1 cellular context compared by ENCODE assay signal in genomic region chr2:20596193-20596972, GRCh38.
TF ChIP-seq lines count a peak whose summit lies in the region.

No MANE protein-coding gene starts in this region.

TF ChIP-seq in HepG2, 621 proteins besides CTCF, POLR2A, EP300 and RAD21 (continued from another document):
- TF ChIP-seq KIAA2018 (CRISPR knock-in tag; IDR thresholded peaks at IDR 0.05; ENCODE audit: borderline replicate concordance): peak; percentile 49; the same call in 1 of the 2 replicates
- 0 out of 2 replicates have a peak, but pooled peaks have one; percentile 8 for TF ChIP-seq IRF9 (CRISPR knock-in tag; IDR thresholded peaks at IDR 0.05; ENCODE audit: borderline replicate concordance)
- TF ChIP-seq TGIF2 (CRISPR knock-in tag; IDR thresholded peaks at IDR 0.05): peak; percentile 23; the same call in 1 of the 2 replicates
- TF ChIP-seq DNMT1 (CRISPR knock-in tag; IDR thresholded peaks at IDR 0.05): peak; percentile 74; the same call in 1 of the 2 replicates
- TF ChIP-seq ZNF547 (CRISPR knock-in tag; IDR thresholded peaks at IDR 0.05): no peak
- peak; percentile 52; the same call in 1 of the 2 replicates for TF ChIP-seq PAX8 (CRISPR knock-in tag; IDR thresholded peaks at IDR 0.05; ENCODE audit: borderline replicate concordance)
- no peak for TF ChIP-seq HNRNPLL (IDR thresholded peaks at IDR 0.05; ENCODE audit: low read depth, low read length, poor library complexity, severe bottlenecking)
- 0 out of 2 replicates have a peak, but pooled peaks have one; percentile 64 for TF ChIP-seq MTERF4 (CRISPR knock-in tag; IDR thresholded peaks at IDR 0.05)
- TF ChIP-seq ZNF576 (CRISPR knock-in tag; IDR thresholded peaks at IDR 0.05): no peak
- TF ChIP-seq ZNF460 (CRISPR knock-in tag; IDR thresholded peaks at IDR 0.05; ENCODE audit: borderline replicate concordance): no peak
- TF ChIP-seq HOXA7 (CRISPR knock-in tag; IDR thresholded peaks at IDR 0.05): no peak
- TF ChIP-seq ZNF709 (CRISPR knock-in tag; IDR thresholded peaks at IDR 0.05): no peak
- TF ChIP-seq ZNF30 (CRISPR knock-in tag; IDR thresholded peaks at IDR 0.05): no peak
- no peak for TF ChIP-seq ZBTB46 (CRISPR knock-in tag; IDR thresholded peaks at IDR 0.05; ENCODE audit: borderline replicate concordance)
- TF ChIP-seq NFATC3 (CRISPR knock-in tag; IDR thresholded peaks at IDR 0.05): 0 out of 2 replicates have a peak, but pooled peaks have one; percentile 20
- TF ChIP-seq DMAP1 (CRISPR knock-in tag; IDR thresholded peaks at IDR 0.05): no peak
- no peak for TF ChIP-seq ELF3 (CRISPR knock-in tag; IDR thresholded peaks at IDR 0.05)
- TF ChIP-seq KAT8 (CRISPR knock-in tag; IDR thresholded peaks at IDR 0.05): no peak
- TF ChIP-seq TIGD3 (CRISPR knock-in tag; IDR thresholded peaks at IDR 0.05; ENCODE audit: borderline replicate concordance): no peak
- TF ChIP-seq SIX1 (CRISPR knock-in tag; IDR thresholded peaks at IDR 0.05; ENCODE audit: borderline replicate concordance): no peak
- no peak; the same call in 1 of the 2 replicates for TF ChIP-seq ZNF235 (CRISPR knock-in tag; IDR thresholded peaks at IDR 0.05; ENCODE audit: borderline replicate concordance)
- TF ChIP-seq MZF1 (CRISPR knock-in tag; IDR thresholded peaks at IDR 0.05; ENCODE audit: borderline replicate concordance): no peak
- TF ChIP-seq MTA3 (CRISPR knock-in tag; IDR thresholded peaks at IDR 0.05): no peak
- TF ChIP-seq ZC3H13 (CRISPR knock-in tag; IDR thresholded peaks at IDR 0.05): peak; percentile 17; the same call in 1 of the 2 replicates
- no peak for TF ChIP-seq ZNF577 (CRISPR knock-in tag; IDR thresholded peaks at IDR 0.05; ENCODE audit: borderline replicate concordance, low read depth)
- no peak for TF ChIP-seq ISL2 (CRISPR knock-in tag; IDR thresholded peaks at IDR 0.05)
- no peak for TF ChIP-seq ZNF567 (CRISPR knock-in tag; IDR thresholded peaks at IDR 0.05; ENCODE audit: borderline replicate concordance)
- no peak for TF ChIP-seq RBM22 (optimal IDR thresholded peaks at IDR 0.05; ENCODE audit: low read length)
- no peak for TF ChIP-seq ZNF784 (CRISPR knock-in tag; IDR thresholded peaks at IDR 0.05; ENCODE audit: borderline replicate concordance)
- no peak for TF ChIP-seq ZBTB43 (CRISPR knock-in tag; conservative IDR thresholded peaks at IDR 0.05)
- no peak for TF ChIP-seq PBX2 (CRISPR knock-in tag; IDR thresholded peaks at IDR 0.05)
- 0 out of 2 replicates have a peak, but pooled peaks have one; percentile 6 for TF ChIP-seq EEA1 (CRISPR knock-in tag; IDR thresholded peaks at IDR 0.05; ENCODE audit: borderline replicate concordance)
